12 cellular contexts compared by ENCODE assay signal in genomic region chr19:15025237-15025636, GRCh38. TPM values are rescaled to one million over a fixed set of nuclear protein-coding genes. Genes with fewer than 3 reads are reported as not detected.
DNase-seq lines count a peak whose midpoint lies in the region; ATAC-seq and TF ChIP-seq lines count a peak whose summit lies in the region.
"Had no signal": no experiment of that assay in that cellular context is flagged by ENCODE, and none has a peak within 500 bp of the region (broad histone marks: within the 10 kb centered on the region; RNA-seq: fewer than 3 reads in every experiment).

No MANE protein-coding gene starts in this region.

- H3K27me3 Mint-ChIP-seq in natural killer cell treated with Interleukin-12 subunit alpha and Interleukin-12 subunit beta and Interleukin-15 and Interleukin-18, amount 100 ng/mL, for 72 hours = no peaks in the 10 kb centered on the region

- H3K9me3 ChIP-seq in WERI-Rb-1 (ENCODE audit: severe bottlenecking) (peaks cover 2% of the 10 kb centered on the region), ascending aorta (no peaks in the 10 kb centered on the region)

- H3K4me1 Mint-ChIP-seq in natural killer cell treated with Interleukin-12 subunit alpha and Interleukin-12 subunit beta and Interleukin-15 and Interleukin-18, amount 100 ng/mL, for 72 hours (ENCODE audit: low read depth in 2 of 2) = no peaks in the 10 kb centered on the region

- H3K9me3 Mint-ChIP-seq in natural killer cell treated with Interleukin-12 subunit alpha and Interleukin-12 subunit beta and Interleukin-15 and Interleukin-18, amount 100 ng/mL, for 72 hours = no peaks in the 10 kb centered on the region

- H3K4me1 ChIP-seq in ascending aorta = no peaks in the 10 kb centered on the region

- H3K4me3 Mint-ChIP-seq in natural killer cell treated with Interleukin-12 subunit alpha and Interleukin-12 subunit beta and Interleukin-15 and Interleukin-18, amount 100 ng/mL, for 72 hours = no peak overlapping the region

- no peak overlapping the region for H3K4me3 ChIP-seq in WERI-Rb-1 (ENCODE audit: low read depth, low read length)
- H3K4me3 ChIP-seq in ascending aorta = no peak overlapping the region

- no peaks in the 10 kb centered on the region for H3K36me3 Mint-ChIP-seq in natural killer cell treated with Interleukin-12 subunit alpha and Interleukin-12 subunit beta and Interleukin-15 and Interleukin-18, amount 100 ng/mL, for 72 hours

- TF ChIP-seq CTCF in WERI-Rb-1 (IDR thresholded peaks at IDR 0.05; ENCODE audit: low read depth, low read length) (peak; percentile 39; the same call in 1 of the 2 replicates), ascending aorta (IDR thresholded peaks at IDR 0.05) (no peak)

- intact Hi-C loops in ascending aorta (cut with DNase I) = no loop called here

- DNase-seq in SKM-1 treated with dmso at 0.1 percent for 144 hours (lab: John Stamatoyannopoulos, UW; ENCODE audit: unreplicated experiment) = peak; percentile 8
- no peak for DNase-seq in SKM-1 (lab: John Stamatoyannopoulos, UW; ENCODE audit: unreplicated experiment)
- DNase-seq in LHCN-M2 (ENCODE audit: low read depth) = peak; percentile 7
- no peak for DNase-seq in WERI-Rb-1
- DNase-seq in retina = peak; percentile 27
- DNase-seq in ascending aorta (ENCODE audit: low spot score in 2 of 2) = no peak
- no peak for DNase-seq in natural killer cell treated with Interleukin-12 subunit alpha and Interleukin-12 subunit beta and Interleukin-15 and Interleukin-18, amount 100 ng/mL, for 72 hours (ENCODE audit: low spot score)
- no peak for DNase-seq in OCI-M2 (lab: John Stamatoyannopoulos, UW; ENCODE audit: unreplicated experiment)
- DNase-seq: amniotic stem cell, islet precursor cell had no signal

- H3K36me3 ChIP-seq in WERI-Rb-1 = no peaks in the 10 kb centered on the region
- H3K36me3 ChIP-seq in ascending aorta = no peaks in the 10 kb centered on the region

- H3K27ac ChIP-seq in WERI-Rb-1 = no peak overlapping the region
- no peak overlapping the region for H3K27ac ChIP-seq in ascending aorta

- H3K27me3 ChIP-seq in WERI-Rb-1 (ENCODE audit: insufficient read depth, low read depth, severe bottlenecking) (peaks cover 87% of the 10 kb centered on the region), ascending aorta (peaks cover 3% of the 10 kb centered on the region)

- ATAC-seq in natural killer cell treated with Interleukin-12 subunit alpha and Interleukin-12 subunit beta and Interleukin-15 and Interleukin-18, amount 100 ng/mL, for 72 hours = no peak

- H3K27ac Mint-ChIP-seq in natural killer cell treated with Interleukin-12 subunit alpha and Interleukin-12 subunit beta and Interleukin-15 and Interleukin-18, amount 100 ng/mL, for 72 hours = no peak overlapping the region

RNA-seq across cellular contexts. Expression of gene CASP14, which starts 24.0 kb away (rescaled TPM):
- total RNA-seq in LHCN-M2 (2014; rRNA removed) (not detected in 2 replicates), ascending aorta (not detected)
- not detected for polyA plus RNA-seq in LHCN-M2 (2012)
- not detected for total RNA-seq in natural killer cell treated with Interleukin-12 subunit alpha and Interleukin-12 subunit beta and Interleukin-15 and Interleukin-18, amount 100 ng/mL, for 72 hours
- total RNA-seq: activated CD8-positive, alpha-beta memory T cell treated with anti-CD3 and anti-CD28 coated beads for 36 hours had no signal
- polyA plus RNA-seq: BJ had no signal

RNA-seq across cellular contexts. Expression of gene SLC1A6, which starts 45.6 kb away (rescaled TPM):
- total RNA-seq in LHCN-M2 (2014; rRNA removed) (not detected in 2 replicates), ascending aorta (not detected)
- not detected for polyA plus RNA-seq in LHCN-M2 (2012)
- not detected for total RNA-seq in natural killer cell treated with Interleukin-12 subunit alpha and Interleukin-12 subunit beta and Interleukin-15 and Interleukin-18, amount 100 ng/mL, for 72 hours
- total RNA-seq: activated CD8-positive, alpha-beta memory T cell treated with anti-CD3 and anti-CD28 coated beads for 36 hours had no signal
- polyA plus RNA-seq: BJ had no signal

RNA-seq across cellular contexts. Expression of gene OR1I1, which starts 56.8 kb away (rescaled TPM):
- total RNA-seq in LHCN-M2 (2014; rRNA removed) (not detected in 2 replicates), ascending aorta (not detected)
- not detected for polyA plus RNA-seq in LHCN-M2 (2012)
- not detected for total RNA-seq in natural killer cell treated with Interleukin-12 subunit alpha and Interleukin-12 subunit beta and Interleukin-15 and Interleukin-18, amount 100 ng/mL, for 72 hours
- total RNA-seq: activated CD8-positive, alpha-beta memory T cell treated with anti-CD3 and anti-CD28 coated beads for 36 hours had no signal
- polyA plus RNA-seq: BJ had no signal

Comparison
In these comparisons a context has a peak if more than half of its experiments do, and no peak if none do; other contexts are left out.
1. DNase-seq: peak in SKM-1 treated with dmso at 0.1 percent for 144 hours (single experiment), LHCN-M2 (single experiment) and retina (single experiment); none in SKM-1 (single experiment), WERI-Rb-1 (single experiment), ascending aorta (0 of 2), natural killer cell treated with Interleukin-12 subunit alpha and Interleukin-12 subunit beta and Interleukin-15 and Interleukin-18, amount 100 ng/mL, for 72 hours (single experiment) and OCI-M2 (single experiment).